In genomic region chrX:153861147-153861546, GRCh38 we compare ENCODE assay signal across 18 cellular contexts. TPM values are rescaled to one million over a fixed set of nuclear protein-coding genes. Genes with fewer than 3 reads are reported as not detected.
DNase-seq lines count a peak whose midpoint lies in the region; ATAC-seq, FAIRE-seq and TF ChIP-seq lines count a peak whose summit lies in the region.
"Had no signal": no experiment of that assay in that cellular context is flagged by ENCODE, and none has a peak within 500 bp of the region (broad histone marks: within the 10 kb centered on the region; RNA-seq: fewer than 3 reads in every experiment).

No MANE protein-coding gene starts in this region.

- peaks cover 38% of the 10 kb centered on the region; the same call in 1 of the 2 replicates for H4K20me1 ChIP-seq in BLaER1

- H3K9me3 ChIP-seq in BLaER1 (peaks cover 14% of the 10 kb centered on the region; the same call in 1 of the 2 replicates), RWPE2 (ENCODE audit: severe bottlenecking) (no peaks in the 10 kb centered on the region), small intestine (ENCODE audit: control insufficient read depth, low read depth) (no peaks in the 10 kb centered on the region)
- H3K9me3 ChIP-seq: A549 had no signal

- no peak for TF ChIP-seq CTCF in RWPE2 (IDR thresholded peaks at IDR 0.05; ENCODE audit: poor library complexity, severe bottlenecking)
- TF ChIP-seq CTCF in foreskin keratinocyte (conservative IDR thresholded peaks at IDR 0.05), result no peak
- TF ChIP-seq CTCF in brain microvascular endothelial cell (IDR thresholded peaks at IDR 0.05; ENCODE audit: low read depth, low read length, missing control alignments), result no peak

- no peak overlapping the region for H3K9ac ChIP-seq in BLaER1

- H3K27me3 ChIP-seq in BLaER1 (peaks cover 79% of the 10 kb centered on the region), RWPE2 (ENCODE audit: insufficient read depth, poor library complexity, severe bottlenecking) (no peaks in the 10 kb centered on the region), foreskin keratinocyte (no peaks in the 10 kb centered on the region), small intestine (ENCODE audit: control insufficient read depth in 2 of 2, insufficient read depth in 2 of 2, low read length in 2 of 2) (no peaks in the 10 kb centered on the region), brain microvascular endothelial cell (replicated peaks) (no peaks in the 10 kb centered on the region)

- H3K4me1 ChIP-seq in BLaER1, result peaks cover 37% of the 10 kb centered on the region
- no peaks in the 10 kb centered on the region for H3K4me1 ChIP-seq in RWPE2 (ENCODE audit: insufficient read depth, poor library complexity, severe bottlenecking)
- H3K4me1 ChIP-seq in foreskin keratinocyte, result no peaks in the 10 kb centered on the region
- no peaks in the 10 kb centered on the region for H3K4me1 ChIP-seq in small intestine (ENCODE audit: control insufficient read depth in 2 of 2, insufficient read depth in 1 of 2, low read depth in 1 of 2, low read length in 1 of 2)
- H3K4me1 ChIP-seq: A549 had no signal

- H3K4me3 ChIP-seq in BLaER1 (no peak overlapping the region), RWPE2 (ENCODE audit: severe bottlenecking) (no peak overlapping the region), small intestine (ENCODE audit: low read depth in 1 of 2, low read length in 2 of 2) (no peak overlapping the region), brain microvascular endothelial cell (ENCODE audit: low read depth, low read length) (no peak overlapping the region)
- H3K4me3 ChIP-seq: A549 had no signal

- H3K27ac ChIP-seq in BLaER1, result no peak overlapping the region
- H3K27ac ChIP-seq in RWPE2 (ENCODE audit: poor library complexity, severe bottlenecking), result no peak overlapping the region
- H3K27ac ChIP-seq in foreskin keratinocyte, result no peak overlapping the region
- H3K27ac ChIP-seq in small intestine (ENCODE audit: low read depth in 1 of 2, low read length in 1 of 2), result no peak overlapping the region
- no peak overlapping the region for H3K27ac ChIP-seq in brain microvascular endothelial cell
- H3K27ac ChIP-seq: A549 had no signal

- DNase-seq in RWPE2 (ENCODE audit: low spot score) (no peak), foreskin keratinocyte (no peak), small intestine (peak; percentile 14), AG08395 (ENCODE audit: low spot score) (no peak), brain microvascular endothelial cell (no peak), DMS79 (lab: John Stamatoyannopoulos, UW) (no peak)
- DNase-seq: Calu3; CD4-positive, alpha-beta T cell; DMS53; HCEC 1CT; KBM-7; NCI-H1436; NCI-H2081; NCI-H510A; NCI-H774; PC-3 had no signal

- in situ Hi-C loops in brain microvascular endothelial cell (cut with HindIII; ENCODE audit: low pct_ligation_motif_present, low sequenced_read_pairs), result no loop called here

- H3K36me3 ChIP-seq in BLaER1, result no peaks in the 10 kb centered on the region
- H3K36me3 ChIP-seq in RWPE2 (ENCODE audit: low read depth), result no peaks in the 10 kb centered on the region
- H3K36me3 ChIP-seq in small intestine (ENCODE audit: control insufficient read depth in 2 of 2, insufficient read depth in 2 of 2, low read length in 2 of 2), result no peaks in the 10 kb centered on the region
- no peaks in the 10 kb centered on the region for H3K36me3 ChIP-seq in brain microvascular endothelial cell (replicated peaks)

- WGBS in small intestine, 3 donors, result 37 to 64% (median 60%) methylated on average over 9 to 10 of the region's 10 CpGs

- H3K4me2 ChIP-seq in BLaER1, result peak overlapping the region; percentile 30
- H3K4me2 ChIP-seq: A549 had no signal

- FAIRE-seq in small intestine (lab: Jason Lieb, UNC), result no peak
- FAIRE-seq: A549 had no signal

- ATAC-seq in RWPE2 (ENCODE audit: low read depth) (peak; percentile 35; the same call in 1 of the 3 replicates), foreskin keratinocyte (peak; percentile 47)
- ATAC-seq: A549, PC-3 had no signal

RNA-seq across cellular contexts. Expression of gene L1CAM, which starts 24.8 kb away (rescaled TPM):
- total RNA-seq in foreskin keratinocyte, result 26.0 and 47.6 TPM in 2 replicates
- 22.7 and 39.1 TPM in 2 replicates for polyA plus RNA-seq in foreskin keratinocyte
- polyA plus RNA-seq in small intestine, result 10 to 100 TPM in 1 of 3 donors, under 1 TPM in 1, not detected in 1; 0.54 to 16.3 TPM

RNA-seq across cellular contexts. Expression of gene PDZD4, which starts 30.8 kb away (rescaled TPM):
- total RNA-seq in foreskin keratinocyte, result 0.04 and 0.07 TPM in 2 replicates
- polyA plus RNA-seq in foreskin keratinocyte (0.03 and 0.07 TPM in 2 replicates), small intestine (10 to 100 TPM in 1 of 3 donors, 1 to 10 TPM in 1, under 1 TPM in 1; 0.22 to 11.5 (median 2.4) TPM)

RNA-seq across cellular contexts. Expression of gene AVPR2, which starts 43.3 kb away (rescaled TPM):
- total RNA-seq in foreskin keratinocyte, result not detected in 2 replicates
- polyA plus RNA-seq in foreskin keratinocyte (not detected in 2 replicates), small intestine (1 to 10 TPM in 1 of 3 donors, not detected in 2; 3.5 TPM)
- total RNA-seq: Calu3; CD4-positive, alpha-beta T cell; PC-3 had no signal
- polyA plus RNA-seq: A549 had no signal
